In genomic region chr2:17813742-17814458, GRCh38 we compare ENCODE assay signal across 9 cellular contexts. TPM values are rescaled to one million over a fixed set of nuclear protein-coding genes. Genes with fewer than 3 reads are reported as not detected.
DNase-seq lines count a peak whose midpoint lies in the region; ATAC-seq, FAIRE-seq and TF ChIP-seq lines count a peak whose summit lies in the region.
"Had no signal": no experiment of that assay in that cellular context is flagged by ENCODE, and none has a peak within 500 bp of the region (broad histone marks: within the 10 kb centered on the region; RNA-seq: fewer than 3 reads in every experiment).

No MANE protein-coding gene starts in this region.

- no peaks in the 10 kb centered on the region for H3K9me3 ChIP-seq in GM12878 (replicated peaks; ENCODE audit: control insufficient read depth, insufficient read depth, low read length)
- H3K9me3 ChIP-seq in skeletal muscle tissue (ENCODE audit: control insufficient read depth in 3 of 3, low read length in 3 of 3), result no peaks in the 10 kb centered on the region

- intact Hi-C loops in GM12878 (cut with micrococcal nuclease; ENCODE audit: unreplicated experiment), result loop anchor here (1.0 to 10.0 kb wide), 3 partner anchors 8 to 1159 kb away; no protein-coding TSS in a partner anchor
- intact Hi-C loops in activated CD4-positive, alpha-beta T cell treated with anti-CD3 and anti-CD28 coated beads for 36 hours (cut with DNase I, micrococcal nuclease), result no loop called here

- peak; percentile 81 for DNase-seq in AG08395 (ENCODE audit: low spot score)
- peak; percentile 40 for DNase-seq in GM19240 (ENCODE audit: insufficient read length, low spot score)
- DNase-seq in GM12878 (ENCODE audit: low read depth, low spot score), result peak; percentile 82
- no peak for DNase-seq in NCI-H146 (lab: John Stamatoyannopoulos, UW)
- no peak for DNase-seq in activated CD4-positive, alpha-beta T cell treated with anti-CD3 and anti-CD28 coated beads for 36 hours
- no peak for DNase-seq in stimulated activated CD4-positive, alpha-beta T cell treated with anti-CD3 and anti-CD28 coated beads, Interleukin-4, amount 100 ng/mL, for 4 hours

- peak; percentile 31 to 80; a peak in 3 of 4 replicates for TF ChIP-seq EP300 in GM12878 (IDR thresholded peaks at IDR 0.05; ENCODE audit: borderline replicate concordance in 1 of 2, control insufficient read depth in 1 of 2, low read depth in 2 of 2, low read length in 2 of 2)

- H4K20me1 ChIP-seq in GM12878 (ENCODE audit: control insufficient read depth, insufficient read depth), result no peaks in the 10 kb centered on the region

- RAD21 ChIA-PET in GM12878 (lab: Charles Lee; ENCODE audit: unreplicated experiment), result interaction anchor here (1.2 to 6.3 kb wide), 9 partner anchors 9 to 94 kb away, joined by 3 to 54 read pairs (median 9); no protein-coding TSS in a partner anchor

- in situ Hi-C loops in GM12878 (cut with MboI), result no loop called here

- TF ChIP-seq CTCF in GM12878 (IDR thresholded peaks at IDR 0.05 in 2 of 3, conservative IDR thresholded peaks at IDR 0.05 in 1 of 3; ENCODE audit: control insufficient read depth in 2 of 3, extremely low read depth in 1 of 3, insufficient read depth in 1 of 3, low read depth in 3 of 3, low read length in 3 of 3), result no peak

- H3K36me3 Mint-ChIP-seq in activated CD4-positive, alpha-beta T cell treated with anti-CD3 and anti-CD28 coated beads for 36 hours (ENCODE audit: low read depth), result no peaks in the 10 kb centered on the region

- no peak for TF ChIP-seq POLR2A in GM12878 (IDR thresholded peaks at IDR 0.05; ENCODE audit: low read depth, low read length)

- peak; percentile 89 for ATAC-seq in HG03139 (IDR thresholded peaks at IDR 0.05; ENCODE audit: unreplicated experiment)
- ATAC-seq in GM12878, result peak; percentile 86
- no peak for ATAC-seq in activated CD4-positive, alpha-beta T cell treated with anti-CD3 and anti-CD28 coated beads for 36 hours

- WGBS in GM12878 (ENCODE audit: insufficient coverage, insufficient replicate concordance, low lambda C conversion rate, missing lambda C conversion rate), result 1% methylated on average over 5 of the region's 5 CpGs

- peak; percentile 83 for FAIRE-seq in GM12878 (lab: Jason Lieb, UNC)

- H3K27ac Mint-ChIP-seq in activated CD4-positive, alpha-beta T cell treated with anti-CD3 and anti-CD28 coated beads for 36 hours, result no peak overlapping the region

- no peaks in the 10 kb centered on the region for H3K79me2 ChIP-seq in GM12878 (ENCODE audit: control insufficient read depth, insufficient read depth, low read length)

- H3K4me1 ChIP-seq in GM12878 (ENCODE audit: control insufficient read depth, insufficient read depth, low read length) (peaks cover 36% of the 10 kb centered on the region), skeletal muscle tissue (ENCODE audit: control insufficient read depth in 3 of 3, insufficient read depth in 3 of 3, low read length in 3 of 3) (peaks cover 6 to 11% (median 7%) of the 10 kb centered on the region in 3 donors)

- H3K27me3 ChIP-seq in GM12878 (replicated peaks in 1 of 2; ENCODE audit: control insufficient read depth in 2 of 2, insufficient read depth in 2 of 2, low read length in 1 of 2), result no peaks in the 10 kb centered on the region
- H3K27me3 ChIP-seq in skeletal muscle tissue (ENCODE audit: control insufficient read depth in 3 of 3, insufficient read depth in 3 of 3, low read length in 3 of 3), result no peaks in the 10 kb centered on the region

- H3K27ac ChIP-seq in GM12878 (ENCODE audit: control insufficient read depth, insufficient read depth) (peak overlapping the region; percentile 81), skeletal muscle tissue (ENCODE audit: low read depth, low read length) (peak overlapping the region; percentile 62)

- H2AFZ ChIP-seq in GM12878 (ENCODE audit: control insufficient read depth, low read depth, low read length), result peak overlapping the region; percentile 35

- no peaks in the 10 kb centered on the region for H3K36me3 ChIP-seq in GM12878 (ENCODE audit: control insufficient read depth in 2 of 2, insufficient read depth in 2 of 2, low read length in 1 of 2)
- no peaks in the 10 kb centered on the region for H3K36me3 ChIP-seq in skeletal muscle tissue (ENCODE audit: control insufficient read depth in 3 of 3, insufficient read depth in 3 of 3, low read length in 3 of 3)

- 0 out of 2 replicates have a peak overlapping the region, but pooled peaks have one; percentile 11 for H3K4me3 ChIP-seq in GM12878
- H3K4me3 ChIP-seq in skeletal muscle tissue (ENCODE audit: low read length in 3 of 3), result no peak overlapping the region

- H3K4me2 ChIP-seq in GM12878 (ENCODE audit: control insufficient read depth, insufficient read depth), result peak overlapping the region; percentile 32

- CTCF ChIA-PET in GM12878 (lab: Yijun Ruan, JAX), result interaction anchor here (0.8 to 5.9 kb wide), 8 partner anchors 8 to 746 kb away, joined by 3 to 68 read pairs (median 5); partner anchors contain the start of genes GEN1 and RDH14
- CTCF ChIA-PET in activated CD4-positive, alpha-beta T cell treated with anti-CD3 and anti-CD28 coated beads for 36 hours (lab: Charles Lee), result interaction anchor here (0.6 to 1.8 kb wide), 4 partner anchors 9 to 666 kb away, joined by 3 to 4 read pairs (median 3); no protein-coding TSS in a partner anchor

- no peak overlapping the region for H3K4me3 Mint-ChIP-seq in activated CD4-positive, alpha-beta T cell treated with anti-CD3 and anti-CD28 coated beads for 36 hours

- SMC1A ChIA-PET in GM12878 (lab: Charles Lee; ENCODE audit: uncharacterized antibody, unreplicated experiment), result interaction anchor here (0.5 to 6.5 kb wide), 14 partner anchors 10 to 1160 kb away, joined by 3 to 145 read pairs (median 6); no protein-coding TSS in a partner anchor

- TF ChIP-seq RAD21 in GM12878 (IDR thresholded peaks at IDR 0.05; ENCODE audit: insufficient read depth, low read depth, low read length), result 0 out of 2 replicates have a peak, but pooled peaks have one; percentile 3

- no TSS peak for BruUV-seq in GM12878 (replicated peaks; lab: Mats Ljungman, UMichigan)

- no peaks in the 10 kb centered on the region for H3K9me3 Mint-ChIP-seq in activated CD4-positive, alpha-beta T cell treated with anti-CD3 and anti-CD28 coated beads for 36 hours (ENCODE audit: low read depth)

- H3K4me1 Mint-ChIP-seq in activated CD4-positive, alpha-beta T cell treated with anti-CD3 and anti-CD28 coated beads for 36 hours, result peaks cover 2% of the 10 kb centered on the region

- peaks cover 14% of the 10 kb centered on the region for H3K27me3 Mint-ChIP-seq in activated CD4-positive, alpha-beta T cell treated with anti-CD3 and anti-CD28 coated beads for 36 hours

- POLR2A ChIA-PET in GM12878 (lab: Charles Lee), result interaction anchor here (1.5 to 7.1 kb wide), 5 partner anchors 8 to 63 kb away, joined by 7 to 108 read pairs (median 19); partner anchors contain the start of genes GEN1 and SMC6
- POLR2A ChIA-PET in activated CD4-positive, alpha-beta T cell treated with anti-CD3 and anti-CD28 coated beads for 36 hours (lab: Charles Lee), result no interaction called here

- peak overlapping the region; percentile 16 for H3K9ac ChIP-seq in GM12878 (ENCODE audit: control insufficient read depth, insufficient read depth, low read length)
- H3K9ac ChIP-seq in skeletal muscle tissue (ENCODE audit: low read depth in 1 of 3, low read length in 3 of 3), result no peak overlapping the region

TF ChIP-seq in GM12878, 131 proteins besides CTCF, POLR2A, EP300 and RAD21 (continues in another document):
- TF ChIP-seq NR2F1 (conservative IDR thresholded peaks at IDR 0.05) (0 out of 2 replicates have a peak, but pooled peaks have one; percentile 49), CHD1 (IDR thresholded peaks at IDR 0.05; ENCODE audit: low read depth, low read length) (no peak), MEF2A (IDR thresholded peaks at IDR 0.05; ENCODE audit: insufficient read depth, low read depth, low read length) (peak; percentile 95), SMC3 (IDR thresholded peaks at IDR 0.05; ENCODE audit: borderline replicate concordance, low read length) (no peak)

RNA-seq across cellular contexts. Expression of gene MSGN1, which starts 2.4 kb away (rescaled TPM):
- total RNA-seq in GM12878 (2013; cell fraction: nucleolus; rRNA removed), result not detected in 2 replicates
- total RNA-seq in GM12878 (2014; rRNA removed) (not detected in 2 replicates), GM12878 (2014; rRNA removed; fragmentation: Illumina TruSeq; extraction: Trizol) (0.27 and 0.32 TPM in 2 replicates), GM12878 (2021) (not detected in 2 replicates), skeletal muscle tissue (not detected)
- polyA plus RNA-seq in GM12878 (2011; ENCODE audit: low read depth), result not detected
- polyA plus RNA-seq in GM12878 (2011; rRNA removed) (not detected in 2 replicates), GM12878 (2014; fragmentation: Illumina TruSeq; extraction: Trizol) (not detected in 2 replicates), GM12878 (2014; fragmentation: Nextera tagmentation; extraction: Ambion mirVana) (not detected), GM12878 (2014; rRNA removed) (not detected in 2 replicates), GM12878 (2016; fragmentation: Nextera tagmentation; extraction: Ambion mirVana) (not detected)
- polyA plus RNA-seq in GM12878 (2011; cell fraction: cytosol; rRNA removed), result 0.30 TPM in 1 of 2 replicates, not detected in the other
- polyA plus RNA-seq in GM12878 (2011; cell fraction: nucleus; rRNA removed), result 0.31 and 0.48 TPM in 2 replicates
- polyA plus RNA-seq in GM12878 (2012), result not detected in 2 replicates
- polyA minus RNA-seq in GM12878 (2011; rRNA and poly(A)+ RNA removed), result 0.46 TPM in 1 of 2 replicates, not detected in the other
- not detected in 2 replicates for polyA minus RNA-seq in GM12878 (2011; cell fraction: cytosol; rRNA and poly(A)+ RNA removed)
- polyA minus RNA-seq in GM12878 (2011; cell fraction: nucleus; rRNA and poly(A)+ RNA removed), result 1.1 TPM in 1 of 2 replicates, not detected in the other
- total RNA-seq in activated CD4-positive, alpha-beta T cell treated with anti-CD3 and anti-CD28 coated beads for 36 hours, result not detected
- total RNA-seq: lung microvascular endothelial cell had no signal

RNA-seq across cellular contexts. Expression of gene GEN1, which starts 60.0 kb away (rescaled TPM):
- 142 and 149 TPM in 2 replicates for total RNA-seq in GM12878 (2013; cell fraction: nucleolus; rRNA removed)
- total RNA-seq in GM12878 (2014; rRNA removed) (41.3 and 45.7 TPM in 2 replicates), GM12878 (2014; rRNA removed; fragmentation: Illumina TruSeq; extraction: Trizol) (49.6 and 49.9 TPM in 2 replicates), GM12878 (2021) (39.4 and 39.5 TPM in 2 replicates), skeletal muscle tissue (11.0 TPM)
- polyA plus RNA-seq in GM12878 (2011; ENCODE audit: low read depth), result 7.7 TPM
- polyA plus RNA-seq in GM12878 (2011; rRNA removed) (46.3 and 89.4 TPM in 2 replicates), GM12878 (2014; fragmentation: Illumina TruSeq; extraction: Trizol) (45.3 and 60.1 TPM in 2 replicates), GM12878 (2014; fragmentation: Nextera tagmentation; extraction: Ambion mirVana) (1 to 10 TPM; 6.0 to 9.4 TPM), GM12878 (2014; rRNA removed) (27.2 and 31.5 TPM in 2 replicates), GM12878 (2016; fragmentation: Nextera tagmentation; extraction: Ambion mirVana) (10 to 100 TPM; 27.9 to 32.5 TPM)
- polyA plus RNA-seq in GM12878 (2011; cell fraction: cytosol; rRNA removed), result 16.7 TPM in 2 replicates
- polyA plus RNA-seq in GM12878 (2011; cell fraction: nucleus; rRNA removed), result 94.3 and 114 TPM in 2 replicates
- polyA plus RNA-seq in GM12878 (2012), result 12.0 and 12.4 TPM in 2 replicates
- polyA minus RNA-seq in GM12878 (2011; rRNA and poly(A)+ RNA removed), result 51.1 and 72.2 TPM in 2 replicates
- 15.4 and 24.5 TPM in 2 replicates for polyA minus RNA-seq in GM12878 (2011; cell fraction: cytosol; rRNA and poly(A)+ RNA removed)
- 114 and 186 TPM in 2 replicates for polyA minus RNA-seq in GM12878 (2011; cell fraction: nucleus; rRNA and poly(A)+ RNA removed)
- total RNA-seq in activated CD4-positive, alpha-beta T cell treated with anti-CD3 and anti-CD28 coated beads for 36 hours, result 10 to 100 TPM; 21.9 to 25.4 TPM

Comparison
In these comparisons a context has a peak if more than half of its experiments do, and no peak if none do; other contexts are left out.
1. DNase-seq: peak in AG08395 (single experiment), GM19240 (single experiment) and GM12878 (single experiment); none in NCI-H146 (single experiment), activated CD4-positive, alpha-beta T cell treated with anti-CD3 and anti-CD28 coated beads for 36 hours (single experiment) and stimulated activated CD4-positive, alpha-beta T cell treated with anti-CD3 and anti-CD28 coated beads, Interleukin-4, amount 100 ng/mL, for 4 hours (0 of 2).